ENCODE assay signal across 8 cellular contexts in the genomic region with DNA sequence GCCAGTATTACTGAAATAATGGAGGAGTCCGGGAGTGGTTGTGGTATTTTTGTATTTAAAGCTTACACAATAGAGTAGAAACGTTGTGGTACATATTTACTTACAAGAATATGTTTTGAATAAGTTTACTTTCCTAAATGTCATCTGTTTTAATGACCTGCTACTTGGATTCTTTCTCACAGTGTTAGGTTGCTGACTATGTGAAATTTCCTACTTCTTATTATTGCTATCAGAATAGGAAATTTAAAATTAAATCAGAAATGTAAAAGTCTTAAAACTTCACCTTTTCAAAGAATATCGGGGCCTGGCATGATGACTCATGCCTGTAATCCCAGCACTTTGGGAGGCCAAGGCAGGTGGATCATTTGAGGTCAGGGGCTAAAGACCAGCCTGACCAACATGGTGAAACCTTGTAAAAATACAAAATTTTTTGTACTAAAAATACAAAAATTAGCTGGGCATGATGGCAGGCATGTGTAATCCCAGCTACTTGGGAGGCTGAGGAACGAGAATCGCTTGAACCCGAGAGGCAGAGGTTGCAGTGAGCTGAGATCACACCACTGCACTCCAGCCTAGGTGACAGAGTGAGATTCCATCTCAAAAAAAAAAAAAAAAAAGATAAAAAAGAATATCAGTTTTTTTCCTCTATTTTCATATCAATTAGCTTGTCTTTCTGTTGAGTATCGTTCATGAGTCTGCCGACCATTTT.
DNase-seq lines count a peak whose midpoint lies in the region; ATAC-seq, FAIRE-seq and TF ChIP-seq lines count a peak whose summit lies in the region.

No MANE protein-coding gene starts in this region.

- TF ChIP-seq CTCF in HepG2 (CRISPR knock-in tag; IDR thresholded peaks at IDR 0.05) = no peak
- TF ChIP-seq CTCF in vagina (IDR thresholded peaks at IDR 0.05) = no peak

- FAIRE-seq in HepG2 (lab: Jason Lieb, UNC) = no peak

- CTCF ChIA-PET in HepG2 (lab: Yijun Ruan, JAX; ENCODE audit: low intra/inter-chr PET ratio, low total read pairs) = no interaction called here

- H2AFZ ChIP-seq in HepG2 (ENCODE audit: low read length) = no peak overlapping the region

- POLR2A ChIA-PET in HepG2 (lab: Yijun Ruan, JAX) = interaction anchor here (1.0 to 9.8 kb wide), 9 partner anchors 10 to 179 kb away, joined by 3 to 501 read pairs (median 16); partner anchors contain the start of gene RNFT1

- peaks cover 83% of the 10 kb centered on the region for H3K4me1 ChIP-seq in HepG2 (ENCODE audit: insufficient read depth, low read length)
- peaks cover 58% of the 10 kb centered on the region for H3K4me1 ChIP-seq in vagina

- peaks cover 18% of the 10 kb centered on the region for H3K79me2 ChIP-seq in HepG2 (ENCODE audit: insufficient read depth, low read length)

- no peaks in the 10 kb centered on the region for H3K9me3 ChIP-seq in HepG2 (ENCODE audit: low read length)
- no peaks in the 10 kb centered on the region for H3K9me3 ChIP-seq in vagina

- ATAC-seq in activated T-helper 17 cell treated with anti-CD3 and anti-CD28 coated beads, Interleukin-2, amount 50 U/mL, for 72 hours (replicated peaks) = no peak
- ATAC-seq in HepG2 (no peak), HG02588 (IDR thresholded peaks at IDR 0.05; ENCODE audit: unreplicated experiment) (no peak)

- H3K4me1 Mint-ChIP-seq in activated T-helper 17 cell treated with anti-CD3 and anti-CD28 coated beads, Interleukin-2, amount 50 U/mL, for 72 hours = peaks cover 26% of the 10 kb centered on the region

- H3K36me3 Mint-ChIP-seq in activated T-helper 17 cell treated with anti-CD3 and anti-CD28 coated beads, Interleukin-2, amount 50 U/mL, for 72 hours (ENCODE audit: low read depth) = peaks cover 69% of the 10 kb centered on the region

- H3K27ac ChIP-seq in HepG2 (ENCODE audit: extremely low read length, insufficient read depth, low read length) (peak overlapping the region; percentile 97), vagina (peak overlapping the region; percentile 76)

- intact Hi-C loops in HepG2 (cut with micrococcal nuclease; ENCODE audit: unreplicated experiment) (loop anchor here (2.0 kb wide), 1 partner anchor 14 kb away; no protein-coding TSS in a partner anchor), vagina (cut with DNase I) (loop anchor here (5.0 kb wide), 1 partner anchor 42 kb away; no protein-coding TSS in a partner anchor)

- in situ Hi-C loops in HepG2 (cut with HindIII; ENCODE audit: extremely low pct_ligation_motif_present, low pct_unique_long_range_greater_than_20kb) (loop anchor here (5.0 kb wide), 1 partner anchor 52 kb away; no protein-coding TSS in a partner anchor), KBM-7 (cut with MboI; ENCODE audit: low pct_unique_long_range_greater_than_20kb, low sequenced_read_pairs) (no loop called here)

- WGBS in HepG2 (ENCODE audit: low lambda C conversion rate) = 31% methylated on average over 8 of the region's 8 CpGs

- TF ChIP-seq RAD21 in HepG2 (CRISPR knock-in tag; IDR thresholded peaks at IDR 0.05) = no peak; the same call in 1 of the 2 replicates

- no peaks in the 10 kb centered on the region for H3K27me3 ChIP-seq in HepG2 (ENCODE audit: control insufficient read depth in 1 of 2, insufficient read depth in 2 of 2, low read length in 2 of 2)
- no peaks in the 10 kb centered on the region for H3K27me3 ChIP-seq in vagina

- no peaks in the 10 kb centered on the region for H3K9me3 Mint-ChIP-seq in activated T-helper 17 cell treated with anti-CD3 and anti-CD28 coated beads, Interleukin-2, amount 50 U/mL, for 72 hours

- H3K36me3 ChIP-seq in HepG2 (replicated peaks in 1 of 2; ENCODE audit: control insufficient read depth in 1 of 2, insufficient read depth in 2 of 2, low read length in 2 of 2) (peaks cover 0 to under 1% of the 10 kb centered on the region in 2 experiments; a peak in 1 of 5 replicates), vagina (no peaks in the 10 kb centered on the region)

- no TSS peak for BruUV-seq in HepG2 (replicated peaks; lab: Mats Ljungman, UMichigan)

- TF ChIP-seq POLR2A in HepG2 (IDR thresholded peaks at IDR 0.05; ENCODE audit: insufficient read depth in 1 of 2, low read depth in 2 of 2, low read length in 2 of 2) = no peak
- TF ChIP-seq POLR2A in vagina (IDR thresholded peaks at IDR 0.05) = no peak

- H3K4me3 Mint-ChIP-seq in activated T-helper 17 cell treated with anti-CD3 and anti-CD28 coated beads, Interleukin-2, amount 50 U/mL, for 72 hours = peak overlapping the region; percentile 85

- H3K27me3 Mint-ChIP-seq in activated T-helper 17 cell treated with anti-CD3 and anti-CD28 coated beads, Interleukin-2, amount 50 U/mL, for 72 hours = no peaks in the 10 kb centered on the region

- peak overlapping the region; percentile 99 for H3K27ac Mint-ChIP-seq in activated T-helper 17 cell treated with anti-CD3 and anti-CD28 coated beads, Interleukin-2, amount 50 U/mL, for 72 hours

- H3K4me3 ChIP-seq in HepG2 (replicated peaks in 1 of 3; ENCODE audit: insufficient read depth in 1 of 3, low read depth in 2 of 3, low read length in 3 of 3) = peak overlapping the region in 1 of 3 experiments; percentile 14; a peak in 1 of 6 replicates
- no peak overlapping the region for H3K4me3 ChIP-seq in vagina

- peak overlapping the region; percentile 76 for H3K4me2 ChIP-seq in HepG2 (ENCODE audit: low read depth, low read length)

- peak; percentile 9 for DNase-seq in stimulated activated CD4-positive, alpha-beta T cell treated with anti-CD3 and anti-CD28 coated beads, Interleukin-4, amount 100 ng/mL, for 1 hour
- DNase-seq in stimulated activated CD4-positive, alpha-beta T cell treated with anti-CD3 and anti-CD28 coated beads, Interleukin-12 subunit alpha, Interleukin-12 subunit beta, amount 100 ng/mL, for 4 hours = no peak
- DNase-seq in HepG2 (ENCODE audit: low spot score) (peak; percentile 64), vagina (ENCODE audit: extremely low spot score in 2 of 2) (no peak), cortex of kidney (lab: John Stamatoyannopoulos, UW) (no peak), KBM-7 (no peak)

- no peaks in the 10 kb centered on the region for H4K20me1 ChIP-seq in HepG2 (ENCODE audit: insufficient read depth, low read length)

- H3K9ac ChIP-seq in HepG2 (ENCODE audit: insufficient read depth, low read depth, low read length) = peak overlapping the region; percentile 83

- TF ChIP-seq EP300 in HepG2 (IDR thresholded peaks at IDR 0.05; ENCODE audit: low read depth in 2 of 2, low read length in 2 of 2) (peak in 1 of 2 experiments; percentile 72; a peak in 1 of 4 replicates), HepG2 (CRISPR knock-in tag; IDR thresholded peaks at IDR 0.05; ENCODE audit: borderline replicate concordance) (peak; percentile 23; the same call in 1 of the 2 replicates)

TF ChIP-seq in HepG2, 621 proteins besides CTCF, POLR2A, EP300 and RAD21 (continues in another document):
- TF ChIP-seq CEBPG (CRISPR knock-in tag; IDR thresholded peaks at IDR 0.05) = 0 out of 2 replicates have a peak, but pooled peaks have one; percentile 4
- TF ChIP-seq ZNF530 (CRISPR knock-in tag; IDR thresholded peaks at IDR 0.05; ENCODE audit: low read depth) = no peak
- peak; percentile 36 for TF ChIP-seq PHF5A (CRISPR knock-in tag; IDR thresholded peaks at IDR 0.05; ENCODE audit: low read depth, unreplicated experiment)
- no peak for TF ChIP-seq SMYD3 (CRISPR knock-in tag; IDR thresholded peaks at IDR 0.05)
- no peak for TF ChIP-seq ZNF883 (CRISPR knock-in tag; IDR thresholded peaks at IDR 0.05; ENCODE audit: not compliant biosample characterization)
- no peak for TF ChIP-seq ZBTB2 (CRISPR knock-in tag; IDR thresholded peaks at IDR 0.05; ENCODE audit: low read depth)
- peak; percentile 49 for TF ChIP-seq ASH2L (IDR thresholded peaks at IDR 0.05; ENCODE audit: insufficient read length, low read depth, low read length)
- no peak for TF ChIP-seq CBFB (CRISPR knock-in tag; IDR thresholded peaks at IDR 0.05)
- TF ChIP-seq ATAD3A (CRISPR knock-in tag; IDR thresholded peaks at IDR 0.05) = no peak
- 0 out of 2 replicates have a peak, but pooled peaks have one; percentile 24 for TF ChIP-seq POLR2G (IDR thresholded peaks at IDR 0.05; ENCODE audit: low read depth, low read length)
- TF ChIP-seq YY1 (IDR thresholded peaks at IDR 0.05; ENCODE audit: insufficient read depth, insufficient replicate concordance, low read depth, low read length) = no peak
- peak; percentile 80 for TF ChIP-seq RARA (CRISPR knock-in tag; IDR thresholded peaks at IDR 0.05)
- TF ChIP-seq TAF1 (CRISPR knock-in tag; IDR thresholded peaks at IDR 0.05) = no peak
- 0 out of 2 replicates have a peak, but pooled peaks have one; percentile 27 for TF ChIP-seq NR2F2 (IDR thresholded peaks at IDR 0.05; ENCODE audit: borderline replicate concordance, low read depth)
- no peak for TF ChIP-seq MXI1 (IDR thresholded peaks at IDR 0.05; ENCODE audit: borderline replicate concordance, low read depth, low read length)
- TF ChIP-seq NR2F6 (IDR thresholded peaks at IDR 0.05) = peak; percentile 59; the same call in 1 of the 2 replicates
- peak; percentile 76 for TF ChIP-seq NR2F6 (CRISPR knock-in tag; IDR thresholded peaks at IDR 0.05)
- TF ChIP-seq ZSCAN9 (CRISPR knock-in tag; IDR thresholded peaks at IDR 0.05; ENCODE audit: borderline replicate concordance) = peak; percentile 23; the same call in 1 of the 2 replicates
- TF ChIP-seq RXRB (CRISPR knock-in tag; IDR thresholded peaks at IDR 0.05; ENCODE audit: borderline replicate concordance) = peak; percentile 97
- no peak for TF ChIP-seq MTF2 (CRISPR knock-in tag; IDR thresholded peaks at IDR 0.05; ENCODE audit: borderline replicate concordance)
- no peak for TF ChIP-seq ZNF484 (CRISPR knock-in tag; IDR thresholded peaks at IDR 0.05; ENCODE audit: borderline replicate concordance, low read depth)
- peak; percentile 62 for TF ChIP-seq ZFY (CRISPR knock-in tag; IDR thresholded peaks at IDR 0.05)

Comparison
In these comparisons a context has a peak if more than half of its experiments do, and no peak if none do; other contexts are left out.
1. DNase-seq: peak in stimulated activated CD4-positive, alpha-beta T cell treated with anti-CD3 and anti-CD28 coated beads, Interleukin-4, amount 100 ng/mL, for 1 hour (single experiment) and HepG2 (single experiment); none in stimulated activated CD4-positive, alpha-beta T cell treated with anti-CD3 and anti-CD28 coated beads, Interleukin-12 subunit alpha, Interleukin-12 subunit beta, amount 100 ng/mL, for 4 hours (single experiment), vagina (0 of 2), cortex of kidney (single experiment) and KBM-7 (single experiment).